17 cellular contexts compared by ENCODE assay signal in the genomic region with DNA sequence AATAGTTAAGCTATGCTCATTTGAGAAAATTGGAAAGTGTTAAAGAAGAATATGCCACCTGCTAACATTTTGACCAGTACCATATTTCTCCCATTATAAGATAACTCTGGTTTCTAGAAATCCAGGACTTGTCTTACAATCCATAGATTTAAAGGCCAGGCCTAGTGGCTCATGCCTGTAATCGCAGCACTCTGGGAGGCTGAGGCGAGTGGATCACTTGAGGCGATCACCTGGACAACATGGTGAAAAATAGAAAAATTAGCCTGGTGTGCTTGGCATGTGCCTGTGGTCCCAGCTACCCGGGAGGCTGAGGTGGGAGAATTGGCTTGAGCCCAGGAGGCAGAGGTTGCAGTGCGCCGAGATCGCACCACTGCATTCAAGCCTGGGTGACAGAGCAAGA. TPM values are rescaled to one million over a fixed set of nuclear protein-coding genes. Genes with fewer than 3 reads are reported as not detected.
DNase-seq lines count a peak whose midpoint lies in the region; ATAC-seq, FAIRE-seq and TF ChIP-seq lines count a peak whose summit lies in the region.
"Had no signal": no experiment of that assay in that cellular context is flagged by ENCODE, and none has a peak within 500 bp of the region (broad histone marks: within the 10 kb centered on the region; RNA-seq: fewer than 3 reads in every experiment).

No MANE protein-coding gene starts in this region.

- no peak overlapping the region for H3K4me2 ChIP-seq in HCT116 (ENCODE audit: low read length)
- H3K4me2 ChIP-seq: SK-N-SH had no signal

- no peaks in the 10 kb centered on the region for H3K27me3 ChIP-seq in HCT116 (ENCODE audit: insufficient read depth, low read length)
- H3K27me3 ChIP-seq in brain microvascular endothelial cell (replicated peaks), result no peaks in the 10 kb centered on the region
- H3K27me3 ChIP-seq in small intestine (ENCODE audit: control insufficient read depth in 2 of 2, insufficient read depth in 2 of 2, low read length in 2 of 2), result no peaks in the 10 kb centered on the region
- H3K27me3 ChIP-seq: breast epithelium had no signal

- H3K4me1 ChIP-seq in HCT116 (ENCODE audit: control insufficient read depth in 1 of 2, insufficient read depth in 2 of 2, low read length in 2 of 2) (no peaks in the 10 kb centered on the region), small intestine (ENCODE audit: control insufficient read depth in 2 of 2, insufficient read depth in 1 of 2, low read depth in 1 of 2, low read length in 1 of 2) (no peaks in the 10 kb centered on the region)
- H3K4me1 ChIP-seq: breast epithelium had no signal

- H3K4me3 Mint-ChIP-seq in activated naive CD8-positive, alpha-beta T cell, result peak overlapping the region; percentile 61
- no peak overlapping the region for H3K4me3 Mint-ChIP-seq in activated naive CD8-positive, alpha-beta T cell treated with anti-CD3 and anti-CD28 coated beads, Interleukin-2, amount 50 U/mL, for 24 hours
- H3K4me3 Mint-ChIP-seq in stimulated activated naive B cell treated with anti-CD40 and anti-IgM and Interleukin-4, amounts not matched to agents 10 μg/mL and 1 μg/mL and 100 μg/mL, for 72 hours, result no peak overlapping the region

- no peak overlapping the region for H3K9ac ChIP-seq in HCT116 (ENCODE audit: low read length)
- H3K9ac ChIP-seq: SK-N-SH had no signal

- H3K36me3 Mint-ChIP-seq in activated naive CD8-positive, alpha-beta T cell, result no peaks in the 10 kb centered on the region
- H3K36me3 Mint-ChIP-seq in activated naive CD8-positive, alpha-beta T cell treated with anti-CD3 and anti-CD28 coated beads, Interleukin-2, amount 50 U/mL, for 24 hours (ENCODE audit: low read depth), result no peaks in the 10 kb centered on the region
- no peaks in the 10 kb centered on the region for H3K36me3 Mint-ChIP-seq in stimulated activated naive B cell treated with anti-CD40 and anti-IgM and Interleukin-4, amounts not matched to agents 10 μg/mL and 1 μg/mL and 100 μg/mL, for 72 hours
- H3K36me3 Mint-ChIP-seq: activated naive CD4-positive, alpha-beta T cell treated with anti-CD3 and anti-CD28 coated beads, Interleukin-2, amount 50 U/mL, for 72 hours had no signal

- no peak overlapping the region for H2AFZ ChIP-seq in HCT116 (ENCODE audit: low read depth, low read length, poor library complexity, severe bottlenecking)

- intact Hi-C loops in HCT116 (cut with micrococcal nuclease), result loop anchor here (5.0 kb wide), 1 partner anchor 284 kb away; a partner anchor contains a TSS

- H3K9me3 Mint-ChIP-seq in activated naive CD8-positive, alpha-beta T cell (ENCODE audit: low read depth), result no peaks in the 10 kb centered on the region
- no peaks in the 10 kb centered on the region for H3K9me3 Mint-ChIP-seq in activated naive CD8-positive, alpha-beta T cell treated with anti-CD3 and anti-CD28 coated beads, Interleukin-2, amount 50 U/mL, for 24 hours
- no peaks in the 10 kb centered on the region for H3K9me3 Mint-ChIP-seq in stimulated activated naive B cell treated with anti-CD40 and anti-IgM and Interleukin-4, amounts not matched to agents 10 μg/mL and 1 μg/mL and 100 μg/mL, for 72 hours
- H3K9me3 Mint-ChIP-seq: activated naive CD4-positive, alpha-beta T cell treated with anti-CD3 and anti-CD28 coated beads, Interleukin-2, amount 50 U/mL, for 72 hours had no signal

- no TSS peak for BruUV-seq in HCT116 (replicated peaks; lab: Mats Ljungman, UMichigan)

- H3K4me3 ChIP-seq in HCT116 (replicated peaks in 1 of 2; ENCODE audit: low read depth in 1 of 2, low read length in 2 of 2) (no peak overlapping the region), brain microvascular endothelial cell (ENCODE audit: low read depth, low read length) (no peak overlapping the region), small intestine (ENCODE audit: low read depth in 1 of 2, low read length in 2 of 2) (no peak overlapping the region)
- H3K4me3 ChIP-seq: breast epithelium had no signal

- TF ChIP-seq RAD21 in HCT116 (IDR thresholded peaks at IDR 0.05; ENCODE audit: low read depth), result no peak

- FAIRE-seq in small intestine (lab: Jason Lieb, UNC), result no peak

- CTCF ChIA-PET in HCT116 (lab: Charles Lee), result interaction anchor here (0.6 to 0.7 kb wide), 2 partner anchors 14 to 102 kb away, joined by 3 read pairs; no protein-coding TSS in a partner anchor

- peaks cover 39 to 57% of the 10 kb centered on the region in 2 experiments for H3K36me3 ChIP-seq in HCT116 (ENCODE audit: control insufficient read depth in 1 of 2, insufficient read depth in 2 of 2, low read length in 2 of 2)
- no peaks in the 10 kb centered on the region for H3K36me3 ChIP-seq in brain microvascular endothelial cell (replicated peaks)
- H3K36me3 ChIP-seq in small intestine (ENCODE audit: control insufficient read depth in 2 of 2, insufficient read depth in 2 of 2, low read length in 2 of 2), result peaks cover 0 to 2% of the 10 kb centered on the region in 2 donors
- H3K36me3 ChIP-seq: breast epithelium had no signal

- TF ChIP-seq POLR2A in HCT116 (IDR thresholded peaks at IDR 0.05; ENCODE audit: borderline replicate concordance, extremely low read depth, insufficient read depth, insufficient read length), result no peak

- WGBS in small intestine, 3 donors, result 75 to 85% (median 84%) methylated on average over 7 of the region's 7 CpGs

- POLR2A ChIA-PET in HCT116 (lab: Charles Lee), result no interaction called here

- H3K79me2 ChIP-seq in HCT116 (ENCODE audit: insufficient read depth, low read length), result no peaks in the 10 kb centered on the region

- no peak for DNase-seq in activated naive CD8-positive, alpha-beta T cell treated with anti-CD3 and anti-CD28 coated beads, Interleukin-2, amount 50 U/mL, for 24 hours
- DNase-seq in HCT116 (ENCODE audit: low read depth, low spot score) (no peak), brain microvascular endothelial cell (no peak), NOMO-1 (lab: John Stamatoyannopoulos, UW; ENCODE audit: unreplicated experiment in 2 of 2) (no peak), RKO (ENCODE audit: low spot score) (no peak), small intestine (no peak)
- DNase-seq in stimulated activated naive B cell treated with anti-CD40 and anti-IgM and Interleukin-4, amounts not matched to agents 10 μg/mL and 1 μg/mL and 100 μg/mL, for 72 hours, result no peak
- DNase-seq: DMS153, Karpas-422, NCI-H774, occipital lobe, SK-N-SH had no signal

- H3K27ac Mint-ChIP-seq in activated naive CD8-positive, alpha-beta T cell, result peak overlapping the region; percentile 51
- H3K27ac Mint-ChIP-seq in activated naive CD8-positive, alpha-beta T cell treated with anti-CD3 and anti-CD28 coated beads, Interleukin-2, amount 50 U/mL, for 24 hours, result no peak overlapping the region
- peak overlapping the region; percentile 47 for H3K27ac Mint-ChIP-seq in stimulated activated naive B cell treated with anti-CD40 and anti-IgM and Interleukin-4, amounts not matched to agents 10 μg/mL and 1 μg/mL and 100 μg/mL, for 72 hours

- peak in 1 of 3 experiments; percentile 23; a peak in 2 of 6 replicates for TF ChIP-seq CTCF in HCT116 (IDR thresholded peaks at IDR 0.05 in 2 of 3, conservative IDR thresholded peaks at IDR 0.05 in 1 of 3; ENCODE audit: borderline replicate concordance in 1 of 3, insufficient read depth in 1 of 3, low read depth in 2 of 3, low read length in 2 of 3)
- peak; percentile 28 for TF ChIP-seq CTCF in brain microvascular endothelial cell (IDR thresholded peaks at IDR 0.05; ENCODE audit: low read depth, low read length, missing control alignments)

- peaks cover 61% of the 10 kb centered on the region for H3K4me1 Mint-ChIP-seq in activated naive CD8-positive, alpha-beta T cell (ENCODE audit: low read depth)
- peaks cover 34% of the 10 kb centered on the region for H3K4me1 Mint-ChIP-seq in activated naive CD8-positive, alpha-beta T cell treated with anti-CD3 and anti-CD28 coated beads, Interleukin-2, amount 50 U/mL, for 24 hours
- H3K4me1 Mint-ChIP-seq in stimulated activated naive B cell treated with anti-CD40 and anti-IgM and Interleukin-4, amounts not matched to agents 10 μg/mL and 1 μg/mL and 100 μg/mL, for 72 hours, result peaks cover 40 to 53% of the 10 kb centered on the region in 2 donors

- H3K9me2 ChIP-seq in HCT116 (ENCODE audit: insufficient read depth), result no peaks in the 10 kb centered on the region
- H3K9me2 ChIP-seq: SK-N-SH had no signal

- in situ Hi-C loops in brain microvascular endothelial cell (cut with HindIII; ENCODE audit: low pct_ligation_motif_present, low sequenced_read_pairs), result no loop called here

- H3K27me3 Mint-ChIP-seq in activated naive CD8-positive, alpha-beta T cell, result no peaks in the 10 kb centered on the region
- H3K27me3 Mint-ChIP-seq in activated naive CD8-positive, alpha-beta T cell treated with anti-CD3 and anti-CD28 coated beads, Interleukin-2, amount 50 U/mL, for 24 hours, result no peaks in the 10 kb centered on the region
- no peaks in the 10 kb centered on the region for H3K27me3 Mint-ChIP-seq in stimulated activated naive B cell treated with anti-CD40 and anti-IgM and Interleukin-4, amounts not matched to agents 10 μg/mL and 1 μg/mL and 100 μg/mL, for 72 hours

- H3K27ac ChIP-seq in HCT116 (ENCODE audit: low read depth, low read length) (no peak overlapping the region), brain microvascular endothelial cell (no peak overlapping the region), small intestine (ENCODE audit: low read depth in 1 of 2, low read length in 1 of 2) (no peak overlapping the region)
- H3K27ac ChIP-seq: breast epithelium, HL-60 had no signal

- H3K9me3 ChIP-seq in HCT116 (ENCODE audit: control insufficient read depth in 1 of 2, insufficient read depth in 1 of 2, low read depth in 1 of 2, low read length in 2 of 2) (no peaks in the 10 kb centered on the region), small intestine (ENCODE audit: control insufficient read depth, low read depth) (no peaks in the 10 kb centered on the region)
- H3K9me3 ChIP-seq: breast epithelium, SK-N-SH had no signal

- ATAC-seq in activated naive CD8-positive, alpha-beta T cell treated with anti-CD3 and anti-CD28 coated beads, Interleukin-2, amount 50 U/mL, for 24 hours, result no peak
- ATAC-seq in HCT116, result 0 out of 2 replicates have a peak, but pooled peaks have one; percentile 36
- no peak for ATAC-seq in stimulated activated naive B cell treated with anti-CD40 and anti-IgM and Interleukin-4, amounts not matched to agents 10 μg/mL and 1 μg/mL and 100 μg/mL, for 72 hours (replicated peaks)
- ATAC-seq: Panc1 had no signal

- RAD21 ChIA-PET in HCT116 (lab: Charles Lee; ENCODE audit: low non-redundant PET in 1 of 2, low total read pairs in 2 of 2, uncharacterized antibody in 2 of 2, unreplicated experiment in 2 of 2), result no interaction called here

- H4K20me1 ChIP-seq in HCT116 (ENCODE audit: insufficient read depth), result no peaks in the 10 kb centered on the region

TF ChIP-seq in HCT116, 20 proteins besides CTCF, POLR2A, EP300 and RAD21 (continues in another document):
- TF ChIP-seq CBX3 (IDR thresholded peaks at IDR 0.05; ENCODE audit: low read depth), result no peak
- TF ChIP-seq ZFX (IDR thresholded peaks at IDR 0.05), result no peak
- no peak for TF ChIP-seq ELF1 (IDR thresholded peaks at IDR 0.05; ENCODE audit: borderline replicate concordance, low read depth)

RNA-seq across cellular contexts. Expression of a gene that starts 26.7 kb away (rescaled TPM):
- 118 TPM for total RNA-seq in HCT116 (2021; ENCODE audit: unreplicated experiment)
- polyA plus RNA-seq in HCT116 (2012), result 44.7 and 56.2 TPM in 2 replicates
- 10 to 100 TPM; 32.7 to 40.9 (median 36.2) TPM for polyA plus RNA-seq in small intestine

RNA-seq across cellular contexts. Expression of a gene that starts 30.9 kb away (rescaled TPM):
- total RNA-seq in HCT116 (2021; ENCODE audit: unreplicated experiment), result 22.2 TPM
- polyA plus RNA-seq in HCT116 (2012), result 11.3 and 12.7 TPM in 2 replicates
- polyA plus RNA-seq in small intestine, result 1 to 10 TPM in 1 of 3 donors, under 1 TPM in 1, not detected in 1; 0.45 to 1.1 TPM

RNA-seq across cellular contexts. Expression of a gene that starts 49.8 kb away (rescaled TPM):
- total RNA-seq in HCT116 (2021; ENCODE audit: unreplicated experiment), result 13.2 TPM
- polyA plus RNA-seq in HCT116 (2012), result 11.1 and 15.3 TPM in 2 replicates
- 10 to 100 TPM; 24.2 to 42.1 (median 33.8) TPM for polyA plus RNA-seq in small intestine
